ENCODE assay signal across 16 cellular contexts in the genomic region with DNA sequence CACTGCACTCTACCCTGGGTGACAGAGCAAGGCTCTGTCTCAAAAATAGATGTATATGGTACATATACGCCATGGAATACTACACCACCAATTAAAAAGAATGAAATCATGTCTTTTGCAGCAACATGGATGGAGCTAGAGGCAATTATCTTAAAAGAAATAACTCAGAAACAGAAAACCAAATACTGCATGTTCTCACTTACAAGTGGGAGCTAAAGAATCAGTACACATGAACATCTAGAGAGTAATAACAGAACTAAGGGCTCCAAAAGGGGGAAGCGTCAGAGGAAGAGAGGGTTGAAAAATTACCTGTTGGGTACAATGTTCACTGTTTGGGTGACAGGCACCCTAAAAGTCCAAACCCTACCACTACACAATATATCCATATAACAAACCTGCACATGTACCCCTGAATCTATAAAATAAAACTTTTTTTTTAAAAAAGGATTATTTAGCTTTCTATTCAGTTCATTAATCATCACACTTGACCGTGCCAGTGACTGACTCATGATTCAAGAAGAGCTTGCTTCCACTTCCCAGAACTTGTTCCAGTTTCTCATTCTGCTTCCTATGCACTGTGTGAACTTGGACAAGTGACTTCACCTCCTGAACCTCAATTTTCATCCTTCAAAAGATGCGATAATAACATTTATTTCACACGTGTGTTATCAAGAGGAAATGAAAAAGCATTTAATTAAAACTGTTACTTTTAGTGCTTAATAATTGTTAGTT.
DNase-seq lines count a peak whose midpoint lies in the region; ATAC-seq and TF ChIP-seq lines count a peak whose summit lies in the region.
"Had no signal": no experiment of that assay in that cellular context is flagged by ENCODE, and none has a peak within 500 bp of the region (broad histone marks: within the 10 kb centered on the region; RNA-seq: fewer than 3 reads in every experiment).

No MANE protein-coding gene starts in this region.

- H3K4me3 Mint-ChIP-seq in CD14-positive monocyte, result no peak overlapping the region
- no peak overlapping the region for H3K4me3 Mint-ChIP-seq in progenitor cell of endocrine pancreas (ENCODE audit: low read depth)
- H3K4me3 Mint-ChIP-seq: B cell had no signal

- H3K4me3 ChIP-seq in MG63 (no peak overlapping the region), gastrocnemius medialis (no peak overlapping the region)
- H3K4me3 ChIP-seq: SK-N-MC, thyroid gland had no signal

- peaks cover 2 to 3% of the 10 kb centered on the region in 2 donors for H3K36me3 Mint-ChIP-seq in CD14-positive monocyte
- no peaks in the 10 kb centered on the region for H3K36me3 Mint-ChIP-seq in progenitor cell of endocrine pancreas (ENCODE audit: insufficient read depth)

- peak overlapping the region in 1 of 7 donors; percentile 84 for H3K27ac Mint-ChIP-seq in CD14-positive monocyte
- H3K27ac Mint-ChIP-seq in progenitor cell of endocrine pancreas, result no peak overlapping the region
- H3K27ac Mint-ChIP-seq: B cell had no signal

- ATAC-seq in gastrocnemius medialis, result no peak
- no peak for ATAC-seq in HG03159 (IDR thresholded peaks at IDR 0.05; ENCODE audit: unreplicated experiment)
- ATAC-seq: HCT116 had no signal

- H3K4me1 Mint-ChIP-seq in CD14-positive monocyte (peaks cover 63% of the 10 kb centered on the region), progenitor cell of endocrine pancreas (ENCODE audit: low read depth) (peaks cover 21% of the 10 kb centered on the region)

- peaks cover 10 to 18% (median 13%) of the 10 kb centered on the region in 3 donors for H3K27me3 Mint-ChIP-seq in CD14-positive monocyte (ENCODE audit: low read depth in 3 of 3)
- H3K27me3 Mint-ChIP-seq in progenitor cell of endocrine pancreas, result peaks cover 16% of the 10 kb centered on the region
- H3K27me3 Mint-ChIP-seq: B cell had no signal

- no peak for TF ChIP-seq CTCF in CD14-positive monocyte (IDR thresholded peaks at IDR 0.05)
- no peak for TF ChIP-seq CTCF in progenitor cell of endocrine pancreas (IDR thresholded peaks at IDR 0.05; ENCODE audit: unreplicated experiment)
- TF ChIP-seq CTCF in gastrocnemius medialis (IDR thresholded peaks at IDR 0.05 in 4 of 5, conservative IDR thresholded peaks at IDR 0.05 in 1 of 5), result no peak

- TF ChIP-seq POLR2A in gastrocnemius medialis (IDR thresholded peaks at IDR 0.05), result no peak

- H3K4me1 ChIP-seq in gastrocnemius medialis, result peaks cover 0 to 3% of the 10 kb centered on the region in 2 donors

- H3K27me3 ChIP-seq in MG63 (no peaks in the 10 kb centered on the region), gastrocnemius medialis (no peaks in the 10 kb centered on the region)
- H3K27me3 ChIP-seq: thyroid gland had no signal

- DNase-seq in CD14-positive monocyte (ENCODE audit: low spot score) (peak; percentile 52), MG63 (peak; percentile 54), epithelial cell of prostate (ENCODE audit: low read depth, low spot score) (peak; percentile 26), lung microvascular endothelial cell (ENCODE audit: low read depth in 2 of 2) (peak; percentile 41 to 88), progenitor cell of endocrine pancreas (ENCODE audit: low spot score, unreplicated experiment) (no peak), SW 1271 (lab: John Stamatoyannopoulos, UW) (no peak), gastrocnemius medialis (no peak)
- DNase-seq: activated CD4-positive, alpha-beta T cell treated with anti-CD3 and anti-CD28 coated beads for 4 hours; activated gamma-delta T cell; foreskin melanocyte; Kasumi-1; thyroid gland had no signal

- H3K27ac ChIP-seq in epithelial cell of prostate, result no peak overlapping the region
- H3K27ac ChIP-seq in gastrocnemius medialis, result no peak overlapping the region
- H3K27ac ChIP-seq: SK-N-MC had no signal

- H3K36me3 ChIP-seq in MG63 (no peaks in the 10 kb centered on the region), gastrocnemius medialis (no peaks in the 10 kb centered on the region)
- H3K36me3 ChIP-seq: thyroid gland had no signal

- H3K9me3 ChIP-seq in MG63 (no peaks in the 10 kb centered on the region), gastrocnemius medialis (no peaks in the 10 kb centered on the region)
- H3K9me3 ChIP-seq: thyroid gland had no signal

- H3K9me3 Mint-ChIP-seq in CD14-positive monocyte (no peaks in the 10 kb centered on the region), progenitor cell of endocrine pancreas (ENCODE audit: low read depth) (no peaks in the 10 kb centered on the region)

- intact Hi-C loops in CD14-positive monocyte (cut with micrococcal nuclease) (loop anchor here in 1 of 2 donors (5.0 kb wide), 2 partner anchors 47 to 48 kb away; no protein-coding TSS in a partner anchor), gastrocnemius medialis (cut with DNase I; ENCODE audit: low total_unique reads) (no loop called here)

- in situ Hi-C loops in gastrocnemius medialis (cut with MboI; ENCODE audit: low sequenced_read_pairs in 4 of 4), result no loop called here

Comparison
In these comparisons a context has a peak if more than half of its experiments do, and no peak if none do; other contexts are left out.
1. DNase-seq: peak in CD14-positive monocyte (single experiment), MG63 (single experiment), epithelial cell of prostate (single experiment) and lung microvascular endothelial cell (2 of 2); none in progenitor cell of endocrine pancreas (single experiment), SW 1271 (0 of 2) and gastrocnemius medialis (0 of 2).